ENCODE assay signal across 1 cellular context in genomic region chr1:215766521-215766920, GRCh38.
TF ChIP-seq lines count a peak whose summit lies in the region.

No MANE protein-coding gene starts in this region.

TF ChIP-seq in GM23338, 12 proteins besides CTCF, POLR2A, EP300 and RAD21 (continued from another document):
- TF ChIP-seq ZNF462 (CRISPR knock-in tag; IDR thresholded peaks at IDR 0.05), result no peak
- no peak for TF ChIP-seq EZH2phosphoT487 (IDR thresholded peaks at IDR 0.05; ENCODE audit: unreplicated experiment)
- no peak for TF ChIP-seq JUNB (IDR thresholded peaks at IDR 0.05; ENCODE audit: unreplicated experiment)
- no peak for TF ChIP-seq REST (IDR thresholded peaks at IDR 0.05; ENCODE audit: unreplicated experiment)
